In the genomic region with DNA sequence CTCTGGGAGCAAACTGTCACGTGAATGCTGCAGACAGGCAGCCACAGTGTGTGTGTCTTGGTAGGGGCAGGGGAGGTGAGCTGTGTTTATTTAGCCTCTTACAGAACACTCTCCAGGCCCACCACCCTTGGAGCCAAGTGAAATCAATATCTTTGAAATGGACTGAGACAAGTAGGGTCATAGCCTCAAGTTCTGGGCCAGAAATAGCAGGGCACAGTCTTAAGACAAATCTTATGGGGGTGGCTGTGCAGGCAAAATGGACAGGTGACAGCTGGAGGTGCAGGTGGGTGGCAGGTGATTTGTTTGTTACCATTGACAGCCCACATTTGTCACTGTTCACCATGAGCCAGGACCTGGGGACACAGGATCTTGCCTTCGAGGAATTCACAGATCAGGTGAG, we compare ENCODE assay signal across 29 cellular contexts.
"Had no signal": no experiment of that assay in that cellular context is flagged by ENCODE, and none has a peak within 500 bp of the region (broad histone marks: within the 10 kb centered on the region; RNA-seq: fewer than 3 reads in every experiment).

No MANE protein-coding gene starts in this region.

- H3K27me3 Mint-ChIP-seq: activated B cell treated with CpG ODN at 0.5 μM for 24 hours; activated T-cell treated with anti-CD3 and anti-CD28 coated beads, Interleukin-2, amount 50 U/mL, for 24 hours had no signal

- H3K9me3 ChIP-seq: adrenal gland, stomach, suprapubic skin, tibial nerve had no signal

- H3K36me3 ChIP-seq: adrenal gland, cardiac muscle cell, stomach, suprapubic skin, tibial nerve had no signal

- H3K4me1 ChIP-seq: adrenal gland, suprapubic skin had no signal

- ATAC-seq: activated CD4-positive, alpha-beta T cell treated with anti-CD3 and anti-CD28 coated beads for 36 hours; activated T-helper 17 cell treated with anti-CD3 and anti-CD28 coated beads, Interleukin-2, amount 50 U/mL, for 72 hours; left ventricle myocardium superior; sciatic nerve; stimulated activated effector memory CD8-positive, alpha-beta T cell treated with anti-CD3 and anti-CD28 coated beads, Interleukin-12 subunit alpha, Interleukin-12 subunit beta, amount 100 ng/mL, for 72 hours had no signal

- H3K36me3 Mint-ChIP-seq: activated naive CD8-positive, alpha-beta T cell; stimulated activated effector memory CD8-positive, alpha-beta T cell treated with anti-CD3 and anti-CD28 coated beads, Interleukin-12 subunit alpha, Interleukin-12 subunit beta, amount 100 ng/mL, for 72 hours had no signal

- DNase-seq: activated B cell treated with CpG ODN at 0.5 μM for 24 hours; activated CD4-positive, alpha-beta T cell treated with anti-CD3 and anti-CD28 coated beads for 36 hours; activated CD4-positive, alpha-beta T cell treated with anti-CD3 and anti-CD28 coated beads, Interleukin-2, amount 50 U/mL, for 4 hours; activated CD8-positive, alpha-beta memory T cell treated with anti-CD3 and anti-CD28 coated beads for 24 hours; activated CD8-positive, alpha-beta memory T cell treated with anti-CD3 and anti-CD28 coated beads, Interleukin-2, amount 50 U/mL, for 4 hours; activated naive CD4-positive, alpha-beta T cell; activated T-cell treated with anti-CD3 and anti-CD28 coated beads, Interleukin-2, amount 50 U/mL, for 24 hours; dermis blood vessel endothelial cell; effector CD8-positive, alpha-beta T cell; erythroblast; foreskin melanocyte; glutamatergic neuron; hippocampal formation; left ventricle myocardium superior; occipital lobe; posterior cingulate gyrus; small intestine; stimulated activated CD4-positive, alpha-beta T cell treated with anti-CD3 and anti-CD28 coated beads, Interleukin-2, amount 100 ng/mL, for 24 hours; stomach; T1000 had no signal

- H3K27ac Mint-ChIP-seq: activated B cell treated with CpG ODN at 0.5 μM for 24 hours; activated CD4-positive, alpha-beta T cell treated with anti-CD3 and anti-CD28 coated beads for 36 hours; activated naive CD8-positive, alpha-beta T cell; activated T-cell treated with anti-CD3 and anti-CD28 coated beads, Interleukin-2, amount 50 U/mL, for 24 hours; activated T-helper 17 cell treated with anti-CD3 and anti-CD28 coated beads, Interleukin-2, amount 50 U/mL, for 72 hours; stimulated activated effector memory CD8-positive, alpha-beta T cell treated with anti-CD3 and anti-CD28 coated beads, Interleukin-12 subunit alpha, Interleukin-12 subunit beta, amount 100 ng/mL, for 72 hours; T-helper 1 cell treated with Interleukin-12 subunit alpha and Interleukin-12 subunit beta and Interleukin-4 antibody, amounts not matched to agents 30 μg/mL and 1 μg/mL, for 36 hours had no signal

- H3K4me3 Mint-ChIP-seq: activated B cell treated with CpG ODN at 0.5 μM for 24 hours; activated CD4-positive, alpha-beta T cell treated with anti-CD3 and anti-CD28 coated beads for 36 hours; activated naive CD8-positive, alpha-beta T cell; activated T-cell treated with anti-CD3 and anti-CD28 coated beads, Interleukin-2, amount 50 U/mL, for 24 hours; activated T-helper 17 cell treated with anti-CD3 and anti-CD28 coated beads, Interleukin-2, amount 50 U/mL, for 72 hours; stimulated activated effector memory CD8-positive, alpha-beta T cell treated with anti-CD3 and anti-CD28 coated beads, Interleukin-12 subunit alpha, Interleukin-12 subunit beta, amount 100 ng/mL, for 72 hours; T-helper 1 cell treated with Interleukin-12 subunit alpha and Interleukin-12 subunit beta and Interleukin-4 antibody, amounts not matched to agents 30 μg/mL and 1 μg/mL, for 36 hours had no signal

- H3K27ac ChIP-seq: adrenal gland, cardiac muscle cell, stomach, suprapubic skin, tibial nerve had no signal

- H3K9me3 Mint-ChIP-seq: activated B cell treated with CpG ODN at 0.5 μM for 24 hours; activated T-cell treated with anti-CD3 and anti-CD28 coated beads, Interleukin-2, amount 50 U/mL, for 24 hours; activated T-helper 17 cell treated with anti-CD3 and anti-CD28 coated beads, Interleukin-2, amount 50 U/mL, for 72 hours; stimulated activated effector memory CD8-positive, alpha-beta T cell treated with anti-CD3 and anti-CD28 coated beads, Interleukin-12 subunit alpha, Interleukin-12 subunit beta, amount 100 ng/mL, for 72 hours; T-helper 1 cell treated with Interleukin-12 subunit alpha and Interleukin-12 subunit beta and Interleukin-4 antibody, amounts not matched to agents 30 μg/mL and 1 μg/mL, for 36 hours had no signal

- H3K4me3 ChIP-seq: adrenal gland, cardiac muscle cell, stomach, suprapubic skin, tibial nerve had no signal

- H3K4me1 Mint-ChIP-seq: activated B cell treated with CpG ODN at 0.5 μM for 24 hours; activated CD4-positive, alpha-beta T cell treated with anti-CD3 and anti-CD28 coated beads for 36 hours; activated T-helper 17 cell treated with anti-CD3 and anti-CD28 coated beads, Interleukin-2, amount 50 U/mL, for 72 hours; stimulated activated effector memory CD8-positive, alpha-beta T cell treated with anti-CD3 and anti-CD28 coated beads, Interleukin-12 subunit alpha, Interleukin-12 subunit beta, amount 100 ng/mL, for 72 hours had no signal

- H3K27me3 ChIP-seq: adrenal gland, cardiac muscle cell, stomach, suprapubic skin, tibial nerve had no signal
